2 cellular contexts compared by ENCODE assay signal in the genomic region with DNA sequence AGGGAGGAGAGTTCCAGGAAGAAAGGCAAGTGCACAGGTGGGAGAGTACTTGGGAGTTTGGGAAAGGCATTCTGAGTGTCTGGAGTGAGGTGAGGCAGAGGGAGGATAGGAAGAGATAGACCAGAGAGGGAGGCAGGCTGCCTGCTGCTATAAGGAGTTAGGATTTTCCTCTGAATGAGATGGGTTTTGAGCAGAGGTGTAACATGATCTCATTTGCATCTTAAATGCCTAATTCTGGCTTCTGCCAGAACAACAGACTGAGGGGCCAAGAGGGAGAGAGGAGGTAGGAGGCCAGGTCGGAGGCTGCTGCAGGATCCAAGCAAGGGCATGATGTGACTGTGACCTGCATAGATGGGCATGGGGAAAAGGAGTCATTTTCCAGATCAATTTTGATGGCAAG.
TF ChIP-seq lines count a peak whose summit lies in the region.

No MANE protein-coding gene starts in this region.

TF ChIP-seq in WTC11, 78 proteins besides CTCF, POLR2A, EP300 and RAD21:
- TF ChIP-seq, protein P1, sequence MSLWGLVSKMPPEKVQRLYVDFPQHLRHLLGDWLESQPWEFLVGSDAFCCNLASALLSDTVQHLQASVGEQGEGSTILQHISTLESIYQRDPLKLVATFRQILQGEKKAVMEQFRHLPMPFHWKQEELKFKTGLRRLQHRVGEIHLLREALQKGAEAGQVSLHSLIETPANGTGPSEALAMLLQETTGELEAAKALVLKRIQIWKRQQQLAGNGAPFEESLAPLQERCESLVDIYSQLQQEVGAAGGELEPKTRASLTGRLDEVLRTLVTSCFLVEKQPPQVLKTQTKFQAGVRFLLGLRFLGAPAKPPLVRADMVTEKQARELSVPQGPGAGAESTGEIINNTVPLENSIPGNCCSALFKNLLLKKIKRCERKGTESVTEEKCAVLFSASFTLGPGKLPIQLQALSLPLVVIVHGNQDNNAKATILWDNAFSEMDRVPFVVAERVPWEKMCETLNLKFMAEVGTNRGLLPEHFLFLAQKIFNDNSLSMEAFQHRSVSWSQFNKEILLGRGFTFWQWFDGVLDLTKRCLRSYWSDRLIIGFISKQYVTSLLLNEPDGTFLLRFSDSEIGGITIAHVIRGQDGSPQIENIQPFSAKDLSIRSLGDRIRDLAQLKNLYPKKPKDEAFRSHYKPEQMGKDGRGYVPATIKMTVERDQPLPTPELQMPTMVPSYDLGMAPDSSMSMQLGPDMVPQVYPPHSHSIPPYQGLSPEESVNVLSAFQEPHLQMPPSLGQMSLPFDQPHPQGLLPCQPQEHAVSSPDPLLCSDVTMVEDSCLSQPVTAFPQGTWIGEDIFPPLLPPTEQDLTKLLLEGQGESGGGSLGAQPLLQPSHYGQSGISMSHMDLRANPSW (CRISPR knock-in tag; conservative IDR thresholded peaks at IDR 0.05; ENCODE audit: low read depth): no peak
- TF ChIP-seq OVOL2 (CRISPR knock-in tag; IDR thresholded peaks at IDR 0.05; ENCODE audit: borderline replicate concordance) (no peak), MYBL2 (CRISPR knock-in tag; IDR thresholded peaks at IDR 0.05) (no peak), NR1H2 (CRISPR knock-in tag; IDR thresholded peaks at IDR 0.05) (no peak), IRF2 (CRISPR knock-in tag; IDR thresholded peaks at IDR 0.05; ENCODE audit: borderline replicate concordance, low read depth) (no peak), ZNF423 (CRISPR knock-in tag; IDR thresholded peaks at IDR 0.05) (no peak), GABPB1 (CRISPR knock-in tag; IDR thresholded peaks at IDR 0.05) (no peak), ZNF138 (CRISPR knock-in tag; conservative IDR thresholded peaks at IDR 0.05) (no peak), MXD4 (CRISPR knock-in tag; IDR thresholded peaks at IDR 0.05; ENCODE audit: borderline replicate concordance) (no peak), TEAD4 (CRISPR knock-in tag; IDR thresholded peaks at IDR 0.05) (no peak), ZNF317 (CRISPR knock-in tag; IDR thresholded peaks at IDR 0.05; ENCODE audit: borderline replicate concordance, low read depth) (no peak), RORB (CRISPR knock-in tag; IDR thresholded peaks at IDR 0.05) (no peak), RELA (CRISPR knock-in tag; IDR thresholded peaks at IDR 0.05; ENCODE audit: borderline replicate concordance) (no peak)
- TF ChIP-seq, protein P2, sequence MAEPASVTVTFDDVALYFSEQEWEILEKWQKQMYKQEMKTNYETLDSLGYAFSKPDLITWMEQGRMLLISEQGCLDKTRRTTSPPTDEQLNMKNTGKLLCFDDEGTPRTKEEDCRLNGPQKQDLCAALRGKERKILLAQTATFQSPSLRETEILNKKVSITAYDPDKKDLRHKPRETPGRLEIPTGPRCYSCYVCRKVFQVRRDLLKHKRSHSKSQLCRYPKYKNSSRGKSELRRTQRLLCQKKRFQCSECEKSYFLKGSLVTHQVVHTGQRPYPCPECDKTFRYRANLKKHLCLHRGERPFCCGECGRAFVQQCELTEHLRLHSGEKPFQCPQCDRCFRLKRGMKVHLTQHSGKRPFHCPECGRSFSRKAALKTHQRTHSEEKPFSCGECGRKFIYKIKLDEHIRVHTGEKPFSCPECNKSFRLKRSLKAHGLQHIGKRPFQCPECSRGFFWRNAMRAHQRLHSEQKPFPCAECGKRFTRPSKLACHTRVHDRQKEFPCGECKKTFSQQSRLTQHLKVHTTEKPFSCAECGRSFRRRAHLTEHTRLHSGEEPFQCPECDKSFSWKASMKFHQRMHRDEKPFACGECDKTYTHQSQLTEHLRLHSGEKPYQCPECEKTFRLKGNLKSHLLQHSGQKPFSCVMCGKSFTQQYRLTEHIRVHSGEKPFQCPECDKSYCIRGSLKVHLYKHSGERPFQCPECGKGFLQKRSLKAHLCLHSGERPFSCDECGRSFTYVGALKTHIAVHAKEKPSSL (CRISPR knock-in tag; conservative IDR thresholded peaks at IDR 0.05): no peak
- TF ChIP-seq, protein P3, sequence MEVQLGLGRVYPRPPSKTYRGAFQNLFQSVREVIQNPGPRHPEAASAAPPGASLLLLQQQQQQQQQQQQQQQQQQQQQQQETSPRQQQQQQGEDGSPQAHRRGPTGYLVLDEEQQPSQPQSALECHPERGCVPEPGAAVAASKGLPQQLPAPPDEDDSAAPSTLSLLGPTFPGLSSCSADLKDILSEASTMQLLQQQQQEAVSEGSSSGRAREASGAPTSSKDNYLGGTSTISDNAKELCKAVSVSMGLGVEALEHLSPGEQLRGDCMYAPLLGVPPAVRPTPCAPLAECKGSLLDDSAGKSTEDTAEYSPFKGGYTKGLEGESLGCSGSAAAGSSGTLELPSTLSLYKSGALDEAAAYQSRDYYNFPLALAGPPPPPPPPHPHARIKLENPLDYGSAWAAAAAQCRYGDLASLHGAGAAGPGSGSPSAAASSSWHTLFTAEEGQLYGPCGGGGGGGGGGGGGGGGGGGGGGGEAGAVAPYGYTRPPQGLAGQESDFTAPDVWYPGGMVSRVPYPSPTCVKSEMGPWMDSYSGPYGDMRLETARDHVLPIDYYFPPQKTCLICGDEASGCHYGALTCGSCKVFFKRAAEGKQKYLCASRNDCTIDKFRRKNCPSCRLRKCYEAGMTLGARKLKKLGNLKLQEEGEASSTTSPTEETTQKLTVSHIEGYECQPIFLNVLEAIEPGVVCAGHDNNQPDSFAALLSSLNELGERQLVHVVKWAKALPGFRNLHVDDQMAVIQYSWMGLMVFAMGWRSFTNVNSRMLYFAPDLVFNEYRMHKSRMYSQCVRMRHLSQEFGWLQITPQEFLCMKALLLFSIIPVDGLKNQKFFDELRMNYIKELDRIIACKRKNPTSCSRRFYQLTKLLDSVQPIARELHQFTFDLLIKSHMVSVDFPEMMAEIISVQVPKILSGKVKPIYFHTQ (CRISPR knock-in tag; IDR thresholded peaks at IDR 0.05): no peak
- TF ChIP-seq, protein P4, sequence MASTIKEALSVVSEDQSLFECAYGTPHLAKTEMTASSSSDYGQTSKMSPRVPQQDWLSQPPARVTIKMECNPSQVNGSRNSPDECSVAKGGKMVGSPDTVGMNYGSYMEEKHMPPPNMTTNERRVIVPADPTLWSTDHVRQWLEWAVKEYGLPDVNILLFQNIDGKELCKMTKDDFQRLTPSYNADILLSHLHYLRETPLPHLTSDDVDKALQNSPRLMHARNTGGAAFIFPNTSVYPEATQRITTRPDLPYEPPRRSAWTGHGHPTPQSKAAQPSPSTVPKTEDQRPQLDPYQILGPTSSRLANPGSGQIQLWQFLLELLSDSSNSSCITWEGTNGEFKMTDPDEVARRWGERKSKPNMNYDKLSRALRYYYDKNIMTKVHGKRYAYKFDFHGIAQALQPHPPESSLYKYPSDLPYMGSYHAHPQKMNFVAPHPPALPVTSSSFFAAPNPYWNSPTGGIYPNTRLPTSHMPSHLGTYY (CRISPR knock-in tag; IDR thresholded peaks at IDR 0.05): no peak

TF ChIP-seq in HepG2, 621 proteins besides CTCF, POLR2A, EP300 and RAD21:
- TF ChIP-seq ZNF501 (CRISPR knock-in tag; IDR thresholded peaks at IDR 0.05) (no peak), ZNF260 (CRISPR knock-in tag; IDR thresholded peaks at IDR 0.05; ENCODE audit: borderline replicate concordance, low read depth) (no peak), ZSCAN21 (CRISPR knock-in tag; IDR thresholded peaks at IDR 0.05; ENCODE audit: borderline replicate concordance) (no peak), ZNF878 (CRISPR knock-in tag; IDR thresholded peaks at IDR 0.05) (no peak)
